Comparison of ENCODE assay signal across 20 cellular contexts in genomic region chr4:94468093-94468492, GRCh38.
"Had no signal": no experiment of that assay in that cellular context is flagged by ENCODE, and none has a peak within 500 bp of the region (broad histone marks: within the 10 kb centered on the region; RNA-seq: fewer than 3 reads in every experiment).

No MANE protein-coding gene starts in this region.

- H3K27me3 ChIP-seq: transverse colon, vagina had no signal

- H3K27me3 Mint-ChIP-seq: brain; stimulated activated naive CD8-positive, alpha-beta T cell treated with anti-CD3 and anti-CD28 coated beads, Interleukin-15, amount 100 ng/mL, for 72 hours had no signal

- H3K4me1 Mint-ChIP-seq: stimulated activated naive CD8-positive, alpha-beta T cell treated with anti-CD3 and anti-CD28 coated beads, Interleukin-15, amount 100 ng/mL, for 72 hours had no signal

- H3K36me3 ChIP-seq: transverse colon, vagina had no signal

- H3K27ac Mint-ChIP-seq: activated naive CD4-positive, alpha-beta T cell treated with anti-CD3 and anti-CD28 coated beads, Interleukin-2, amount 50 U/mL, for 72 hours; stimulated activated naive CD8-positive, alpha-beta T cell treated with anti-CD3 and anti-CD28 coated beads, Interleukin-15, amount 100 ng/mL, for 72 hours had no signal

- H3K4me3 ChIP-seq: transverse colon, vagina had no signal

- DNase-seq: activated CD4-positive, alpha-beta T cell treated with anti-CD3 and anti-CD28 coated beads for 1 hour; activated CD4-positive, alpha-beta T cell treated with anti-CD3 and anti-CD28 coated beads, Interleukin-2, amount 50 U/mL, for 1 hour; activated gamma-delta T cell treated with Interleukin-2 at 50 U/mL for 16 hours; activated T-cell treated with anti-CD3 and anti-CD28 coated beads, Interleukin-2, amount 50 U/mL, for 1 hour; aorta; caudate nucleus; dermis blood vessel endothelial cell; effector CD8-positive, alpha-beta T cell; foreskin melanocyte; hypothalamus; mesenchymal stem cell; nephron progenitor cell; nucleus accumbens; stimulated activated CD4-positive, alpha-beta T cell treated with anti-CD3 and anti-CD28 coated beads, Interleukin-1b, Interleukin-23, amount 100 ng/mL, for 48 hours; stimulated activated naive CD8-positive, alpha-beta T cell treated with anti-CD3 and anti-CD28 coated beads, Interleukin-15, amount 100 ng/mL, for 72 hours; T-helper 1 cell; transverse colon had no signal

- H3K4me3 Mint-ChIP-seq: brain; nephron progenitor cell; stimulated activated naive CD8-positive, alpha-beta T cell treated with anti-CD3 and anti-CD28 coated beads, Interleukin-15, amount 100 ng/mL, for 72 hours had no signal

- H3K27ac ChIP-seq: transverse colon, vagina had no signal

- H3K9me3 ChIP-seq: transverse colon, vagina had no signal

- ATAC-seq: activated naive CD4-positive, alpha-beta T cell treated with anti-CD3 and anti-CD28 coated beads, Interleukin-2, amount 50 U/mL, for 72 hours; stimulated activated naive CD8-positive, alpha-beta T cell treated with anti-CD3 and anti-CD28 coated beads, Interleukin-15, amount 100 ng/mL, for 72 hours had no signal
